Comparison of ENCODE assay signal across 24 cellular contexts in genomic region chr14:95402612-95403011, GRCh38.
A peak's percentile ranks its signal among the peaks of the same experiment; 100 is the strongest.
DNase-seq lines count a peak whose midpoint lies in the region; ATAC-seq and TF ChIP-seq lines count a peak whose summit lies in the region.
"Had no signal": no experiment of that assay in that cellular context is flagged by ENCODE, and none has a peak within 500 bp of the region (broad histone marks: within the 10 kb centered on the region; RNA-seq: fewer than 3 reads in every experiment).

No MANE protein-coding gene starts in this region.

- no peak for DNase-seq in left ventricle myocardium inferior
- DNase-seq in right atrium auricular region (ENCODE audit: low spot score), result no peak
- DNase-seq in suprapubic skin (ENCODE audit: low spot score in 2 of 2), result no peak
- DNase-seq in activated CD4-positive, alpha-beta T cell treated with anti-CD3 and anti-CD28 coated beads, Interleukin-2, amount 50 U/mL, for 1 hour, result no peak
- DNase-seq: 8988T; ACHN; AML-193; BE2C; CD4-positive, alpha-beta T cell; CD8-positive, alpha-beta memory T cell; DMS 273 treated with DMSO at 0.1 percent for 48 hours; DMS79; EL; GDM1; GM23248; H7; HCEC 1CT had no signal

- TF ChIP-seq CTCF in left ventricle myocardium inferior (IDR thresholded peaks at IDR 0.05; ENCODE audit: borderline replicate concordance), result no peak
- TF ChIP-seq CTCF in right atrium auricular region (IDR thresholded peaks at IDR 0.05), result no peak
- TF ChIP-seq CTCF in gastroesophageal sphincter (IDR thresholded peaks at IDR 0.05), result no peak
- TF ChIP-seq CTCF in nephron (IDR thresholded peaks at IDR 0.05; ENCODE audit: unreplicated experiment in 3 of 3), result no peak
- no peak for TF ChIP-seq CTCF in suprapubic skin (IDR thresholded peaks at IDR 0.05)

- intact Hi-C loops in left ventricle myocardium inferior (cut with micrococcal nuclease), result no loop called here

- peak; percentile 39 for ATAC-seq in gastroesophageal sphincter
- no peak for ATAC-seq in HG02981 (IDR thresholded peaks at IDR 0.05; ENCODE audit: unreplicated experiment)
- ATAC-seq: A549, GM12878 had no signal

- TF ChIP-seq EP300 in gastroesophageal sphincter (IDR thresholded peaks at IDR 0.05) (no peak), suprapubic skin (IDR thresholded peaks at IDR 0.05) (no peak)

- no peaks in the 10 kb centered on the region for H3K36me3 ChIP-seq in left ventricle myocardium inferior
- no peaks in the 10 kb centered on the region for H3K36me3 ChIP-seq in right atrium auricular region
- H3K36me3 ChIP-seq in gastroesophageal sphincter, result no peaks in the 10 kb centered on the region
- H3K36me3 ChIP-seq in suprapubic skin, result no peaks in the 10 kb centered on the region
- H3K36me3 ChIP-seq: BE2C had no signal

- H3K4me3 ChIP-seq in left ventricle myocardium inferior, result no peak overlapping the region
- H3K4me3 ChIP-seq in right atrium auricular region, result no peak overlapping the region
- no peak overlapping the region for H3K4me3 ChIP-seq in gastroesophageal sphincter
- H3K4me3 ChIP-seq in suprapubic skin, result no peak overlapping the region
- H3K4me3 ChIP-seq: A549; BLaER1 treated with 17β-estradiol and CSF1 and Interleukin-3, amounts not matched to agents 10 nM and 100 nM; GM12878; GM23248 had no signal

- no peaks in the 10 kb centered on the region for H3K27me3 ChIP-seq in left ventricle myocardium inferior (ENCODE audit: low read depth)
- no peaks in the 10 kb centered on the region for H3K27me3 ChIP-seq in right atrium auricular region
- no peaks in the 10 kb centered on the region for H3K27me3 ChIP-seq in gastroesophageal sphincter
- no peaks in the 10 kb centered on the region for H3K27me3 ChIP-seq in suprapubic skin
- H3K27me3 ChIP-seq: BE2C; BLaER1 treated with 17β-estradiol and CSF1 and Interleukin-3, amounts not matched to agents 10 nM and 100 nM had no signal

- TF ChIP-seq POLR2A in gastroesophageal sphincter (IDR thresholded peaks at IDR 0.05) (no peak), suprapubic skin (IDR thresholded peaks at IDR 0.05) (no peak)

- peaks cover 34% of the 10 kb centered on the region for H3K4me1 Mint-ChIP-seq in nephron
- H3K4me1 Mint-ChIP-seq: CD14-positive monocyte; CD8-positive, alpha-beta memory T cell had no signal

- H3K27ac ChIP-seq in left ventricle myocardium inferior (replicated peaks), result peak overlapping the region; percentile 43
- peak overlapping the region in 1 of 2 donors; percentile 7 for H3K27ac ChIP-seq in right atrium auricular region
- H3K27ac ChIP-seq in gastroesophageal sphincter, result peak overlapping the region in 2 of 4 donors; percentile 43 to 52
- H3K27ac ChIP-seq in suprapubic skin, result peak overlapping the region; percentile 7
- H3K27ac ChIP-seq: A549; BLaER1 treated with 17β-estradiol and CSF1 and Interleukin-3, amounts not matched to agents 10 nM and 100 nM; GM23248 had no signal

- no peaks in the 10 kb centered on the region for H3K27me3 Mint-ChIP-seq in nephron (ENCODE audit: low read depth)
- H3K27me3 Mint-ChIP-seq: CD4-positive, alpha-beta T cell; CD8-positive, alpha-beta memory T cell had no signal

- WGBS in gastroesophageal sphincter (ENCODE audit: low coverage in 1 of 2), 2 donors, result 35 to 43% methylated on average over 4 to 5 of the region's 5 CpGs
- 54% methylated on average over 5 of the region's 5 CpGs for WGBS in suprapubic skin

- H3K9me3 Mint-ChIP-seq in nephron, result no peaks in the 10 kb centered on the region
- H3K9me3 Mint-ChIP-seq: CD4-positive, alpha-beta T cell; CD8-positive, alpha-beta memory T cell had no signal

- H3K9me3 ChIP-seq in left ventricle myocardium inferior (replicated peaks), result no peaks in the 10 kb centered on the region
- no peaks in the 10 kb centered on the region for H3K9me3 ChIP-seq in right atrium auricular region
- no peaks in the 10 kb centered on the region for H3K9me3 ChIP-seq in gastroesophageal sphincter
- H3K9me3 ChIP-seq in suprapubic skin, result no peaks in the 10 kb centered on the region
- H3K9me3 ChIP-seq: A549; BE2C; BLaER1 treated with 17β-estradiol and CSF1 and Interleukin-3, amounts not matched to agents 10 nM and 100 nM had no signal

- no peaks in the 10 kb centered on the region for H3K4me1 ChIP-seq in left ventricle myocardium inferior
- no peaks in the 10 kb centered on the region for H3K4me1 ChIP-seq in right atrium auricular region
- peaks cover 0 to 14% (median 0%) of the 10 kb centered on the region in 3 donors for H3K4me1 ChIP-seq in gastroesophageal sphincter
- H3K4me1 ChIP-seq in suprapubic skin, result no peaks in the 10 kb centered on the region
- H3K4me1 ChIP-seq: A549 had no signal

- no peaks in the 10 kb centered on the region for H3K36me3 Mint-ChIP-seq in nephron (ENCODE audit: low read depth)
- H3K36me3 Mint-ChIP-seq: CD8-positive, alpha-beta memory T cell had no signal

- H3K4me3 Mint-ChIP-seq in nephron, result no peak overlapping the region
- H3K4me3 Mint-ChIP-seq: CD14-positive monocyte; CD4-positive, alpha-beta T cell; CD8-positive, alpha-beta memory T cell had no signal

- H3K27ac Mint-ChIP-seq in nephron, result peak overlapping the region; percentile 58 to 81 (median 71)
- H3K27ac Mint-ChIP-seq: CD14-positive monocyte; CD4-positive, alpha-beta T cell; CD8-positive, alpha-beta memory T cell had no signal
